In the genomic region with DNA sequence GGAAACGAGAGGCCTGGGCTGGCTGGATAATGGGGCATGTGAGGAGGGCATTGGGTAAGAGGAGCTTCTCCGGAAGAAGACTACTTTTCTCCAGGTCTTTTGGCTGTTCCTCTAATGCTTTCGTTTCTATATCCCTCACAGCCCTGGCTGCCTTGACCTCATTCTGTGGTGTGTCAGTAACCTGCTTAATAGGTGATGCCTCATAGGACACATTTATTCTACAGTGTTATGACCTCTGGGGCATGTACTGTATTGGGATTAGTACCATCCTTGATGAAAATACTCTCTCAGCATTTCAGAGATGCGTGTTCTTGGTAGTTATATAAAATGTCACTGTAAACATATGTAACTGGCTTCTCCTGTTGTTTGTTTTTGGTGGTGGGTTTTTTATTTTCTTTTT, we compare ENCODE assay signal across 18 cellular contexts.
"Had no signal": no experiment of that assay in that cellular context is flagged by ENCODE, and none has a peak within 500 bp of the region (broad histone marks: within the 10 kb centered on the region; RNA-seq: fewer than 3 reads in every experiment).

No MANE protein-coding gene starts in this region.

- H3K9me3 Mint-ChIP-seq: immature natural killer cell had no signal

- H3K27me3 ChIP-seq: dorsolateral prefrontal cortex, esophagus muscularis mucosa, foreskin keratinocyte, gastroesophageal sphincter, heart left ventricle, hepatocyte, left lung had no signal

- H3K27ac Mint-ChIP-seq: immature natural killer cell had no signal

- H3K4me3 Mint-ChIP-seq: immature natural killer cell had no signal

- H3K27ac ChIP-seq: coronary artery, dorsolateral prefrontal cortex, esophagus muscularis mucosa, foreskin keratinocyte, gastroesophageal sphincter, heart left ventricle, hepatocyte, left lung, lower lobe of right lung had no signal

- DNase-seq: dermis blood vessel endothelial cell; dorsolateral prefrontal cortex; effector CD4-positive, alpha-beta T cell; effector memory CD4-positive, alpha-beta T cell; foreskin keratinocyte; heart left ventricle; hypothalamus; immature natural killer cell; left cardiac atrium; left lung; left ventricle myocardium superior; lower lobe of right lung; mesendoderm; midbrain had no signal

- H2AFZ ChIP-seq: hepatocyte had no signal

- H3K4me2 ChIP-seq: hepatocyte had no signal

- H3K9me3 ChIP-seq: esophagus muscularis mucosa, gastroesophageal sphincter, heart left ventricle, left lung, lower lobe of right lung had no signal

- ATAC-seq: foreskin keratinocyte, gastroesophageal sphincter, heart left ventricle, left cardiac atrium, left lung, left ventricle myocardium superior, lower lobe of right lung had no signal

- H3K4me3 ChIP-seq: coronary artery, dorsolateral prefrontal cortex, esophagus muscularis mucosa, gastroesophageal sphincter, heart left ventricle, hepatocyte, left lung, lower lobe of right lung had no signal

- H3K4me1 ChIP-seq: esophagus muscularis mucosa, gastroesophageal sphincter, left lung, lower lobe of right lung had no signal
